1 cellular context compared by ENCODE assay signal in the genomic region with DNA sequence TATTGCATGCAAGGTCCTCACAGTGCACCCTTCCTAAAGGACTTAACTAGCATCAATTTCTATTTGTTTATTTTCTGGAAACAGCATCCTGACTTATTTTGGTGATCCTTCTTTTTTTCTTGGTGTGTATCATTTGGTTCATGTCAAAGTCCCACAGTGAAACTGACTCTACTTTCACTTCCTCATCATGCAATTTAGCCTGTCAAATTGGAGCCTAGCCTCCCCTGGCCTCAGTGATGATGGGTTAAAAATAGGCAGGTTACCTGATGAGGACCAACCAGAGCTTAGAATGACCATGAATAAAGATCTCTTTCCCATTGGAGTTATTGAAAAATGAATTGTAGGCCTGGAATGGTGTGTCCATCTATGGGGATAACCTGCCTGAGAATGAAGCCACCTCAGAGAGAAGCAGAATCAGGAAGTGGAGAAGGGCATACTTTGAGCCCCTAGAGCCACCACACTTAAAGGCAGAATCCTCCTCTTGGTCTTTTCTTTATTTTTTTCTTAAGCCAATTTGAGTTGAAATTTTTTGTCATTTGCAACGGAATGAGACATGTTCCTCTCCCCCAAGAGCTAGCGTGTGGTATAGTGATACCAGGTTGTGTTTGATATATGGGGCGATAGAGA.
TF ChIP-seq lines count a peak whose summit lies in the region.

No MANE protein-coding gene starts in this region.

TF ChIP-seq in GM23338, 12 proteins besides CTCF, POLR2A, EP300 and RAD21 (continued from another document):
- TF ChIP-seq, protein P1, sequence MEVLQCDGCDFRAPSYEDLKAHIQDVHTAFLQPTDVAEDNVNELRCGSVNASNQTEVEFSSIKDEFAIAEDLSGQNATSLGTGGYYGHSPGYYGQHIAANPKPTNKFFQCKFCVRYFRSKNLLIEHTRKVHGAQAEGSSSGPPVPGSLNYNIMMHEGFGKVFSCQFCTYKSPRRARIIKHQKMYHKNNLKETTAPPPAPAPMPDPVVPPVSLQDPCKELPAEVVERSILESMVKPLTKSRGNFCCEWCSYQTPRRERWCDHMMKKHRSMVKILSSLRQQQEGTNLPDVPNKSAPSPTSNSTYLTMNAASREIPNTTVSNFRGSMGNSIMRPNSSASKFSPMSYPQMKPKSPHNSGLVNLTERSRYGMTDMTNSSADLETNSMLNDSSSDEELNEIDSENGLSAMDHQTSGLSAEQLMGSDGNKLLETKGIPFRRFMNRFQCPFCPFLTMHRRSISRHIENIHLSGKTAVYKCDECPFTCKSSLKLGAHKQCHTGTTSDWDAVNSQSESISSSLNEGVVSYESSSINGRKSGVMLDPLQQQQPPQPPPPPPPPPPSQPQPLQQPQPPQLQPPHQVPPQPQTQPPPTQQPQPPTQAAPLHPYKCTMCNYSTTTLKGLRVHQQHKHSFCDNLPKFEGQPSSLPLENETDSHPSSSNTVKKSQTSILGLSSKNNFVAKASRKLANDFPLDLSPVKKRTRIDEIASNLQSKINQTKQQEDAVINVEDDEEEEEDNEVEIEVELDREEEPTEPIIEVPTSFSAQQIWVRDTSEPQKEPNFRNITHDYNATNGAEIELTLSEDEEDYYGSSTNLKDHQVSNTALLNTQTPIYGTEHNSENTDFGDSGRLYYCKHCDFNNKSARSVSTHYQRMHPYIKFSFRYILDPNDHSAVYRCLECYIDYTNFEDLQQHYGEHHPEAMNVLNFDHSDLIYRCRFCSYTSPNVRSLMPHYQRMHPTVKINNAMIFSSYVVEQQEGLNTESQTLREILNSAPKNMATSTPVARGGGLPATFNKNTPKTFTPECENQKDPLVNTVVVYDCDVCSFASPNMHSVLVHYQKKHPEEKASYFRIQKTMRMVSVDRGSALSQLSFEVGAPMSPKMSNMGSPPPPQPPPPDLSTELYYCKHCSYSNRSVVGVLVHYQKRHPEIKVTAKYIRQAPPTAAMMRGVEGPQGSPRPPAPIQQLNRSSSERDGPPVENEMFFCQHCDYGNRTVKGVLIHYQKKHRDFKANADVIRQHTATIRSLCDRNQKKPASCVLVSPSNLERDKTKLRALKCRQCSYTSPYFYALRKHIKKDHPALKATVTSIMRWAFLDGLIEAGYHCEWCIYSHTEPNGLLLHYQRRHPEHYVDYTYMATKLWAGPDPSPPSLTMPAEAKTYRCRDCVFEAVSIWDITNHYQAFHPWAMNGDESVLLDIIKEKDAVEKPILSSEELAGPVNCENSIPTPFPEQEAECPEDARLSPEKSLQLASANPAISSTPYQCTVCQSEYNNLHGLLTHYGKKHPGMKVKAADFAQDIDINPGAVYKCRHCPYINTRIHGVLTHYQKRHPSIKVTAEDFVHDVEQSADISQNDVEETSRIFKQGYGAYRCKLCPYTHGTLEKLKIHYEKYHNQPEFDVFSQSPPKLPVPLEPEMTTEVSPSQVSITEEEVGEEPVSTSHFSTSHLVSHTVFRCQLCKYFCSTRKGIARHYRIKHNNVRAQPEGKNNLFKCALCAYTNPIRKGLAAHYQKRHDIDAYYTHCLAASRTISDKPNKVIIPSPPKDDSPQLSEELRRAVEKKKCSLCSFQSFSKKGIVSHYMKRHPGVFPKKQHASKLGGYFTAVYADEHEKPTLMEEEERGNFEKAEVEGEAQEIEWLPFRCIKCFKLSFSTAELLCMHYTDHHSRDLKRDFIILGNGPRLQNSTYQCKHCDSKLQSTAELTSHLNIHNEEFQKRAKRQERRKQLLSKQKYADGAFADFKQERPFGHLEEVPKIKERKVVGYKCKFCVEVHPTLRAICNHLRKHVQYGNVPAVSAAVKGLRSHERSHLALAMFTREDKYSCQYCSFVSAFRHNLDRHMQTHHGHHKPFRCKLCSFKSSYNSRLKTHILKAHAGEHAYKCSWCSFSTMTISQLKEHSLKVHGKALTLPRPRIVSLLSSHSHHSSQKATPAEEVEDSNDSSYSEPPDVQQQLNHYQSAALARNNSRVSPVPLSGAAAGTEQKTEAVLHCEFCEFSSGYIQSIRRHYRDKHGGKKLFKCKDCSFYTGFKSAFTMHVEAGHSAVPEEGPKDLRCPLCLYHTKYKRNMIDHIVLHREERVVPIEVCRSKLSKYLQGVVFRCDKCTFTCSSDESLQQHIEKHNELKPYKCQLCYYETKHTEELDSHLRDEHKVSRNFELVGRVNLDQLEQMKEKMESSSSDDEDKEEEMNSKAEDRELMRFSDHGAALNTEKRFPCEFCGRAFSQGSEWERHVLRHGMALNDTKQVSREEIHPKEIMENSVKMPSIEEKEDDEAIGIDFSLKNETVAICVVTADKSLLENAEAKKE (CRISPR knock-in tag; IDR thresholded peaks at IDR 0.05), result no peak
- TF ChIP-seq EZH2 (IDR thresholded peaks at IDR 0.05; ENCODE audit: low read depth, unreplicated experiment) (no peak), NANOG (IDR thresholded peaks at IDR 0.05; ENCODE audit: borderline replicate concordance) (no peak)
